8 cellular contexts compared by ENCODE assay signal in the genomic region with DNA sequence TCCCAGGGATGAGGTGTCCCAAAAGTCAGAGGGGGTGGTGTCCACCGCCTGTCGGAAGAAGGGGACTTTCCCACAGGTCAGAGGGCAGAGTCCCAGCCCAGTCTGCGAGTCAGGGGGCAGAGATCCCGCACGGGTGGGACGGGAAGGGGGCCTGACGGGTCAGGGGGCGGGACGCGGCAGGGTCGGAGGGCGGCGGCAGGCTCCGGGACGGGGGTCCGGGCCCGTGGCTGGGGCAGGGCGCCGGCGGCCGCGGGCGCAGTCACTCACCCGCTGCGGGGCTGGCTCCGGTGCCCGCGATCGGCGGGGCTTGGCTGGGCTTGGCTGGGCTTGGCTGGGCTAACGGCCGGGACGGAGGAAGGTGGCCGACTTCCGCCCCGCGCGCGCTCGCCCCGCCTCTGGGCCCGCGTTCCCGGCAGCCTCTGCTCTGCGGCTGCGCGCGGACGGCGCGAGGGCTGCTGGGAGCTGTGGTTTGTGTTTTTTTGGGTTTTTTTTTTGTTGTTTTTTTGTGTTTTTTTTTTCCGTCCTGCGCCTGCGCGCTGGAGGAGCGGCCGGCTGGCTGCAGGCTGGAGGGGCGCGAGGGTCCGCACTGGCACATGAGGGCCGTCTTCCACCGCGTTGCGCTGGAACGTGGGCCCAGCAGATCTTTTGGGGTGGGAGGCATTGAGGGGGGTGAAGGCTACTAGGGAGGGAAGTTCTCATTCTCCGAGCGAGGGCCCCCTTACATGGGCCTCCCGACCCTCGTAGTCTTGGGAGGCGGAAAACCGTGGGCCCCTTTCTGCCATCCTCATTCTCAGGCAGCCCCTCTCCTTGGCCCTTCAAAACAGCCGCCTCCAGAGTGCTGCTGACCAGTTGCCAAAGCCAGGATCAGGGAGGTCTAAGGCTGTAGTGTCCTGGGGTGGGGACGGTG. TPM values are rescaled to one million over a fixed set of nuclear protein-coding genes. Genes with fewer than 3 reads are reported as not detected.
DNase-seq lines count a peak whose midpoint lies in the region; ATAC-seq and TF ChIP-seq lines count a peak whose summit lies in the region.

A gene (minus strand): TSS at position 368 of the 907 bp plus-strand sequence. CDS start 12,142 bp downstream, outside the sequence.

- H3K4me3 Mint-ChIP-seq in activated T-helper 2 cell treated with anti-CD3 and anti-CD28 coated beads, Interferon-gamma antibody, Interleukin-2, Interleukin-4, amounts not matched to agents 10 μg/mL and 5 μg/mL and 100 μg/mL, durations not matched to agents 14 hours and 24 hours and 36 hours (ENCODE audit: low read depth): peak within 1 kb of the TSS; percentile 85
- H3K4me3 Mint-ChIP-seq in nephron progenitor cell: peak within 1 kb of the TSS; percentile 97
- peak within 1 kb of the TSS; percentile 87 to 96 for H3K4me3 Mint-ChIP-seq in stimulated activated naive CD8-positive, alpha-beta T cell treated with anti-CD3 and anti-CD28 coated beads, Interleukin-15, amount 100 ng/mL, for 72 hours

- intact Hi-C loops in activated T-helper 2 cell treated with anti-CD3 and anti-CD28 coated beads, Interferon-gamma antibody, Interleukin-2, Interleukin-4, amounts not matched to agents 10 μg/mL and 5 μg/mL and 100 μg/mL, durations not matched to agents 14 hours and 24 hours and 36 hours (cut with micrococcal nuclease): no loop called here

- H3K27ac ChIP-seq in HUES6 (ENCODE audit: low read depth, low read length): no peak within 1 kb of the TSS

- peak within 1 kb of the TSS; percentile 85 for H3K27ac Mint-ChIP-seq in activated T-helper 2 cell treated with anti-CD3 and anti-CD28 coated beads, Interferon-gamma antibody, Interleukin-2, Interleukin-4, amounts not matched to agents 10 μg/mL and 5 μg/mL and 100 μg/mL, durations not matched to agents 14 hours and 24 hours and 36 hours
- H3K27ac Mint-ChIP-seq in nephron progenitor cell: peak within 1 kb of the TSS; percentile 81
- H3K27ac Mint-ChIP-seq in stimulated activated naive CD8-positive, alpha-beta T cell treated with anti-CD3 and anti-CD28 coated beads, Interleukin-15, amount 100 ng/mL, for 72 hours: peak within 1 kb of the TSS; percentile 89 to 97

- H3K36me3 ChIP-seq in HUES6 (ENCODE audit: control insufficient read depth, insufficient read depth, low read length): peaks cover 5% of the 10 kb centered on the region; the same call in 1 of the 2 replicates

- peaks cover 3% of the 10 kb centered on the region for H3K27me3 Mint-ChIP-seq in activated T-helper 2 cell treated with anti-CD3 and anti-CD28 coated beads, Interferon-gamma antibody, Interleukin-2, Interleukin-4, amounts not matched to agents 10 μg/mL and 5 μg/mL and 100 μg/mL, durations not matched to agents 14 hours and 24 hours and 36 hours (ENCODE audit: low read depth)
- H3K27me3 Mint-ChIP-seq in nephron progenitor cell (ENCODE audit: low read depth, poor library complexity): peaks cover 20% of the 10 kb centered on the region
- H3K27me3 Mint-ChIP-seq in stimulated activated naive CD8-positive, alpha-beta T cell treated with anti-CD3 and anti-CD28 coated beads, Interleukin-15, amount 100 ng/mL, for 72 hours: no peaks in the 10 kb centered on the region

- peak; percentile 33 for DNase-seq in DMS 273 treated with DMSO at 0.1 percent for 48 hours (lab: John Stamatoyannopoulos, UW)
- DNase-seq in RPMI8226: peak; percentile 91
- peak; percentile 86 for DNase-seq in activated T-helper 2 cell treated with anti-CD3 and anti-CD28 coated beads, Interferon-gamma antibody, Interleukin-2, Interleukin-4, amounts not matched to agents 10 μg/mL and 5 μg/mL and 100 μg/mL, durations not matched to agents 14 hours and 24 hours and 36 hours (ENCODE audit: low spot score)
- DNase-seq in fibroblast of the aortic adventitia (ENCODE audit: low read depth): peak; percentile 83
- peak; percentile 91 for DNase-seq in nephron progenitor cell
- DNase-seq in stimulated activated naive CD8-positive, alpha-beta T cell treated with anti-CD3 and anti-CD28 coated beads, Interleukin-15, amount 100 ng/mL, for 72 hours: peak; percentile 83 to 86

- H3K4me1 ChIP-seq in HUES6 (ENCODE audit: control insufficient read depth, insufficient read depth, low read length): peaks cover 14% of the 10 kb centered on the region

- H3K9me3 Mint-ChIP-seq in activated T-helper 2 cell treated with anti-CD3 and anti-CD28 coated beads, Interferon-gamma antibody, Interleukin-2, Interleukin-4, amounts not matched to agents 10 μg/mL and 5 μg/mL and 100 μg/mL, durations not matched to agents 14 hours and 24 hours and 36 hours: peaks cover 13% of the 10 kb centered on the region
- peaks cover 39% of the 10 kb centered on the region for H3K9me3 Mint-ChIP-seq in nephron progenitor cell
- peaks cover 0 to 5% of the 10 kb centered on the region in 2 donors for H3K9me3 Mint-ChIP-seq in stimulated activated naive CD8-positive, alpha-beta T cell treated with anti-CD3 and anti-CD28 coated beads, Interleukin-15, amount 100 ng/mL, for 72 hours

- peaks cover 38% of the 10 kb centered on the region for H3K4me1 Mint-ChIP-seq in activated T-helper 2 cell treated with anti-CD3 and anti-CD28 coated beads, Interferon-gamma antibody, Interleukin-2, Interleukin-4, amounts not matched to agents 10 μg/mL and 5 μg/mL and 100 μg/mL, durations not matched to agents 14 hours and 24 hours and 36 hours (ENCODE audit: low read depth)
- peaks cover 50% of the 10 kb centered on the region for H3K4me1 Mint-ChIP-seq in nephron progenitor cell
- H3K4me1 Mint-ChIP-seq in stimulated activated naive CD8-positive, alpha-beta T cell treated with anti-CD3 and anti-CD28 coated beads, Interleukin-15, amount 100 ng/mL, for 72 hours: peaks cover 52% of the 10 kb centered on the region

- peaks cover 28% of the 10 kb centered on the region for H3K9me3 ChIP-seq in HUES6 (ENCODE audit: control insufficient read depth, insufficient read depth, low read depth, low read length)

- peaks cover 17% of the 10 kb centered on the region for H3K36me3 Mint-ChIP-seq in activated T-helper 2 cell treated with anti-CD3 and anti-CD28 coated beads, Interferon-gamma antibody, Interleukin-2, Interleukin-4, amounts not matched to agents 10 μg/mL and 5 μg/mL and 100 μg/mL, durations not matched to agents 14 hours and 24 hours and 36 hours (ENCODE audit: low read depth)
- peaks cover 5% of the 10 kb centered on the region for H3K36me3 Mint-ChIP-seq in nephron progenitor cell (ENCODE audit: low read depth)

- H3K4me3 ChIP-seq in HUES6 (ENCODE audit: low read depth, low read length) (peak within 1 kb of the TSS; percentile 91), fibroblast of the aortic adventitia (ENCODE audit: low read depth, low read length) (peak within 1 kb of the TSS; percentile 99)

- H3K27me3 ChIP-seq in HUES6 (ENCODE audit: control insufficient read depth, insufficient read depth, low read length): peaks cover 41% of the 10 kb centered on the region

- H3K9ac ChIP-seq in HUES6 (ENCODE audit: low read length): peak within 1 kb of the TSS; percentile 69

- peak; percentile 93 for ATAC-seq in GM21381 (IDR thresholded peaks at IDR 0.05; ENCODE audit: unreplicated experiment)
- peak; percentile 95 for ATAC-seq in stimulated activated naive CD8-positive, alpha-beta T cell treated with anti-CD3 and anti-CD28 coated beads, Interleukin-15, amount 100 ng/mL, for 72 hours

- TF ChIP-seq CTCF in fibroblast of the aortic adventitia (IDR thresholded peaks at IDR 0.05; ENCODE audit: insufficient read depth, low read length): no peak
- TF ChIP-seq CTCF in nephron progenitor cell (IDR thresholded peaks at IDR 0.05): no peak

RNA-seq across cellular contexts. Expression of the gene that starts here (rescaled TPM):
- 55.8 and 71.8 TPM in 2 replicates for total RNA-seq in activated T-helper 2 cell treated with anti-CD3 and anti-CD28 coated beads, Interferon-gamma antibody, Interleukin-2, Interleukin-4, amounts not matched to agents 10 μg/mL and 5 μg/mL and 100 μg/mL, durations not matched to agents 14 hours and 24 hours and 36 hours
- 33.4 and 53.0 TPM in 2 replicates for total RNA-seq in fibroblast of the aortic adventitia (ENCODE audit: low replicate concordance)

Comparison
In these comparisons a context has a peak if more than half of its experiments do, and no peak if none do; other contexts are left out.
1. DNase-seq: peak in every context shown above with its lines; median percentile 91 in RPMI8226; 91 in nephron progenitor cell; 86 in activated T-helper 2 cell treated with anti-CD3 and anti-CD28 coated beads, Interferon-gamma antibody, Interleukin-2, Interleukin-4, amounts not matched to agents 10 μg/mL and 5 μg/mL and 100 μg/mL, durations not matched to agents 14 hours and 24 hours and 36 hours; 84 in stimulated activated naive CD8-positive, alpha-beta T cell treated with anti-CD3 and anti-CD28 coated beads, Interleukin-15, amount 100 ng/mL, for 72 hours; 83 in fibroblast of the aortic adventitia; 33 in DMS 273 treated with DMSO at 0.1 percent for 48 hours.